ENCODE assay signal across 17 cellular contexts in the genomic region with DNA sequence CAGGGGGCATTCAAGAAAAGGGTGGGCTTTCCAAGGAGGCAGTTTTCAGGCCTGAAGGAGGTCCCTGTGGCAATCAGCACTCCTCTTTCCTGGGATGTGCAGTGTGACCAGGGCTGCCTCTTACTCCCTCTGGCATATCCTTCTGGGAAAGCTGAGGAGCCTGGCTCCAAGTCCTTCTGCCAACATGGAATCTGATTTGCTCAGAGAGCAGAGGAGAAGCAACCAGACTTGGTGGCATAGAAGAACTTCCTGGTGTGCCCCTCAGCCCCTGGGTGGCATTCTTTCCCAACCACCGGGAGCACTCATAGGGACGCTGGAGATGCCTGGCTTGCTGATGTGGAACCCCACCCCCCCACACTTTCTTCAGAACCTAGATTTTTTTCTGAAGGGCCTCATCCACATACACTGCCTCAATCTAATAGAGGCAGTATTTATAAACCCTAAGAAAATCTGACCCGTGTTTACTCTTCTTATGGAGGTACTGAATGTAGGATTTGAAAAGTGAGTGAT.
DNase-seq lines count a peak whose midpoint lies in the region; ATAC-seq and TF ChIP-seq lines count a peak whose summit lies in the region.
"Had no signal": no experiment of that assay in that cellular context is flagged by ENCODE, and none has a peak within 500 bp of the region (broad histone marks: within the 10 kb centered on the region; RNA-seq: fewer than 3 reads in every experiment).

No MANE protein-coding gene starts in this region.

- H3K18ac ChIP-seq in H9 (ENCODE audit: insufficient read length, low read depth, low read length), result no peak overlapping the region

- no peak overlapping the region for H2BK15ac ChIP-seq in H9 (ENCODE audit: low read depth, low read length)

- no peak overlapping the region for H3K4me2 ChIP-seq in H9 (ENCODE audit: insufficient read depth, insufficient read length, low read length)

- H3K4me1 Mint-ChIP-seq in CD8-positive, alpha-beta T cell (ENCODE audit: low read depth), result peaks cover 71% of the 10 kb centered on the region
- peaks cover 85% of the 10 kb centered on the region for H3K4me1 Mint-ChIP-seq in brain
- H3K4me1 Mint-ChIP-seq in naive thymus-derived CD4-positive, alpha-beta T cell, result peaks cover 41 to 80% (median 70%) of the 10 kb centered on the region in 7 donors
- H3K4me1 Mint-ChIP-seq in H9, result peaks cover 20 to 27% of the 10 kb centered on the region in 2 experiments

- H3K9ac ChIP-seq in H9 (ENCODE audit: extremely low read depth, insufficient read length, low read length), result no peak overlapping the region

- no peak overlapping the region for H4K91ac ChIP-seq in H9 (ENCODE audit: insufficient read length, low read depth, low read length)

- no peak overlapping the region for H3K14ac ChIP-seq in H9 (ENCODE audit: insufficient read depth, low read length)

- H3K79me2 ChIP-seq in ACC112 (ENCODE audit: control insufficient read depth, insufficient read depth, low read length, unreplicated experiment) (no peaks in the 10 kb centered on the region), H9 (ENCODE audit: insufficient read depth, low read length) (no peaks in the 10 kb centered on the region)

- CTCF ChIA-PET in CD8-positive, alpha-beta T cell (lab: Charles Lee), result interaction anchor here (1.0 to 11.7 kb wide), 4 partner anchors 14 to 328 kb away, joined by 3 to 115 read pairs (median 3); no protein-coding TSS in a partner anchor
- CTCF ChIA-PET in naive thymus-derived CD4-positive, alpha-beta T cell (lab: Charles Lee), result interaction anchor here (0.6 to 1.6 kb wide), 3 partner anchors 9 to 330 kb away, joined by 3 to 7 read pairs (median 5); no protein-coding TSS in a partner anchor

- H2AK5ac ChIP-seq in H9 (ENCODE audit: insufficient read length, low read length), result no peak overlapping the region

- no peak for TF ChIP-seq CTCF in CD8-positive, alpha-beta T cell (IDR thresholded peaks at IDR 0.05)
- no peak for TF ChIP-seq CTCF in brain (conservative IDR thresholded peaks at IDR 0.05)
- TF ChIP-seq CTCF in H9 (conservative IDR thresholded peaks at IDR 0.05), result no peak

- no peak overlapping the region for H3K4ac ChIP-seq in H9 (ENCODE audit: low read depth, low read length)

- H3K4me1 ChIP-seq in ACC112 (ENCODE audit: control insufficient read depth, insufficient read depth, low read length, unreplicated experiment), result peaks cover 10% of the 10 kb centered on the region
- peaks cover 40% of the 10 kb centered on the region for H3K4me1 ChIP-seq in CD8-positive, alpha-beta T cell (ENCODE audit: insufficient read depth, low read length)
- peaks cover 47 to 59% of the 10 kb centered on the region in 2 donors for H3K4me1 ChIP-seq in naive thymus-derived CD4-positive, alpha-beta T cell (ENCODE audit: control insufficient read depth in 2 of 2, insufficient read depth in 2 of 2, low read length in 2 of 2)
- H3K4me1 ChIP-seq in H9 (ENCODE audit: insufficient read depth, low read length), result peaks cover 4% of the 10 kb centered on the region; the same call in 1 of the 2 replicates

- H3K9me3 Mint-ChIP-seq in CD8-positive, alpha-beta T cell, result peaks cover 2% of the 10 kb centered on the region
- no peaks in the 10 kb centered on the region for H3K9me3 Mint-ChIP-seq in brain
- H3K9me3 Mint-ChIP-seq in naive thymus-derived CD4-positive, alpha-beta T cell, result peaks cover 0 to 3% (median 0%) of the 10 kb centered on the region in 11 donors
- H3K9me3 Mint-ChIP-seq in H9, result no peaks in the 10 kb centered on the region
- H3K9me3 Mint-ChIP-seq: activated B cell treated with CpG ODN at 0.5 μM for 24 hours had no signal

- no peak overlapping the region for H3K4me3 ChIP-seq in ACC112 (ENCODE audit: low read depth, low read length)
- no peak overlapping the region for H3K4me3 ChIP-seq in CD8-positive, alpha-beta T cell (ENCODE audit: low read depth, low read length)
- H3K4me3 ChIP-seq in naive thymus-derived CD4-positive, alpha-beta T cell (ENCODE audit: low read length), result no peak overlapping the region
- H3K4me3 ChIP-seq: lung, testis had no signal

- H4K8ac ChIP-seq in H9 (replicated peaks; ENCODE audit: insufficient read length, low read depth, low read length), result no peak overlapping the region

- no peaks in the 10 kb centered on the region for H3K79me1 ChIP-seq in H9 (ENCODE audit: insufficient read depth, low read depth, low read length, poor library complexity, severe bottlenecking)

- no peak for DNase-seq in CD8-positive, alpha-beta T cell
- DNase-seq in naive thymus-derived CD4-positive, alpha-beta T cell, result no peak
- DNase-seq in H9, result no peak
- DNase-seq: activated B cell treated with CpG ODN at 0.5 μM for 24 hours; activated T-cell treated with anti-CD3 and anti-CD28 coated beads, Interleukin-2, amount 50 U/mL, for 1 hour; HCEC 1CT; NCI-H1436; NK-92 treated with Interleukin-12 subunit alpha and Interleukin-12 subunit beta, amount 100 ng/mL, for 24 hours; retina; testis had no signal

- POLR2A ChIA-PET in CD8-positive, alpha-beta T cell (lab: Charles Lee), result interaction anchor here (1.4 kb wide), 1 partner anchor 50 kb away, joined by 4 read pairs; no protein-coding TSS in a partner anchor
- POLR2A ChIA-PET in naive thymus-derived CD4-positive, alpha-beta T cell (lab: Charles Lee), result no interaction called here

- WGBS in H9 (ENCODE audit: extremely low coverage, insufficient read length, low lambda C conversion rate), result no CpG with 5 or more reads among the region's 3 CpGs

- H4K5ac ChIP-seq in H9 (ENCODE audit: insufficient read length, low read depth, low read length), result no peak overlapping the region

- H3K27ac ChIP-seq in ACC112 (ENCODE audit: low read depth, low read length) (peak overlapping the region; percentile 42; the same call in 1 of the 2 replicates), H9 (ENCODE audit: insufficient read length, low read depth, low read length) (no peak overlapping the region)
- no peak overlapping the region for H3K27ac ChIP-seq in CD8-positive, alpha-beta T cell (ENCODE audit: low read depth, low read length)
- peak overlapping the region; percentile 59 for H3K27ac ChIP-seq in naive thymus-derived CD4-positive, alpha-beta T cell (ENCODE audit: low read depth, low read length)
- H3K27ac ChIP-seq: foreskin keratinocyte, RWPE1, testis had no signal

- H3T11ph ChIP-seq in H9 (ENCODE audit: low read length), result no peak overlapping the region

- no peak overlapping the region for H3K4me3 Mint-ChIP-seq in CD8-positive, alpha-beta T cell
- H3K4me3 Mint-ChIP-seq in brain (no peak overlapping the region), H9 (no peak overlapping the region)
- peak overlapping the region in 2 of 10 donors; percentile 6 to 63 for H3K4me3 Mint-ChIP-seq in naive thymus-derived CD4-positive, alpha-beta T cell
- H3K4me3 Mint-ChIP-seq: activated B cell treated with CpG ODN at 0.5 μM for 24 hours had no signal

- H3K56ac ChIP-seq in H9 (ENCODE audit: insufficient read length, low read depth, low read length), result no peak overlapping the region

- H3K9me3 ChIP-seq in CD8-positive, alpha-beta T cell (ENCODE audit: low read length), result no peaks in the 10 kb centered on the region
- H3K9me3 ChIP-seq in naive thymus-derived CD4-positive, alpha-beta T cell (ENCODE audit: control insufficient read depth in 2 of 3, low read length in 3 of 3), result no peaks in the 10 kb centered on the region
- H3K9me3 ChIP-seq in H9 (ENCODE audit: control insufficient read depth, low read depth, low read length), result no peaks in the 10 kb centered on the region
- H3K9me3 ChIP-seq: testis had no signal

- H2BK5ac ChIP-seq in H9 (ENCODE audit: insufficient read length, low read length), result no peak overlapping the region

- no peaks in the 10 kb centered on the region for H3K27me3 Mint-ChIP-seq in CD8-positive, alpha-beta T cell (ENCODE audit: low read depth)
- H3K27me3 Mint-ChIP-seq in brain, result peaks cover 3% of the 10 kb centered on the region
- no peaks in the 10 kb centered on the region for H3K27me3 Mint-ChIP-seq in naive thymus-derived CD4-positive, alpha-beta T cell
- no peaks in the 10 kb centered on the region for H3K27me3 Mint-ChIP-seq in H9 (ENCODE audit: low read depth)
- H3K27me3 Mint-ChIP-seq: activated B cell treated with CpG ODN at 0.5 μM for 24 hours had no signal

- no peak overlapping the region for H3K23ac ChIP-seq in H9 (ENCODE audit: insufficient read length, low read depth, low read length)

- no peak overlapping the region for H2AFZ ChIP-seq in ACC112 (ENCODE audit: low read length, unreplicated experiment)
- H2AFZ ChIP-seq in H9 (ENCODE audit: low read length), result no peak overlapping the region

- H3K36me3 Mint-ChIP-seq in CD8-positive, alpha-beta T cell, result peaks cover 69% of the 10 kb centered on the region
- H3K36me3 Mint-ChIP-seq in brain, result peaks cover 61% of the 10 kb centered on the region
- peaks cover 13 to 54% (median 30%) of the 10 kb centered on the region in 5 donors for H3K36me3 Mint-ChIP-seq in naive thymus-derived CD4-positive, alpha-beta T cell
- peaks cover 3 to 25% (median 6%) of the 10 kb centered on the region in 3 experiments; a peak in 6 of 7 replicates for H3K36me3 Mint-ChIP-seq in H9 (ENCODE audit: insufficient read depth in 1 of 3, low read depth in 3 of 3)

- no peaks in the 10 kb centered on the region for H4K20me1 ChIP-seq in H9 (ENCODE audit: control insufficient read depth, insufficient read depth, insufficient read length)

- intact Hi-C loops in CD8-positive, alpha-beta T cell (cut with DNase I, micrococcal nuclease), result loop anchor here (5.0 kb wide), 3 partner anchors 94 to 599 kb away; a partner anchor contains a TSS
- intact Hi-C loops in naive thymus-derived CD4-positive, alpha-beta T cell (cut with micrococcal nuclease), result loop anchor here in 1 of 2 donors (5.0 kb wide), 1 partner anchor 449 kb away; no protein-coding TSS in a partner anchor

- no peak overlapping the region for H2BK20ac ChIP-seq in H9 (ENCODE audit: low read depth, low read length, poor library complexity, severe bottlenecking)

- no peak overlapping the region for H2BK12ac ChIP-seq in H9 (ENCODE audit: insufficient read length, low read depth, low read length)

- peak overlapping the region; percentile 96 for H3K27ac Mint-ChIP-seq in CD8-positive, alpha-beta T cell
- H3K27ac Mint-ChIP-seq in brain (peak overlapping the region; percentile 87 to 97 (median 93)), H9 (no peak overlapping the region)
- H3K27ac Mint-ChIP-seq in naive thymus-derived CD4-positive, alpha-beta T cell, result peak overlapping the region; percentile 33 to 98 (median 93)
- H3K27ac Mint-ChIP-seq: activated B cell treated with CpG ODN at 0.5 μM for 24 hours had no signal

- H3K27me3 ChIP-seq in ACC112 (ENCODE audit: insufficient read depth, low read length) (no peaks in the 10 kb centered on the region), H9 (ENCODE audit: insufficient read depth, low read length) (no peaks in the 10 kb centered on the region)
- no peaks in the 10 kb centered on the region for H3K27me3 ChIP-seq in CD8-positive, alpha-beta T cell (ENCODE audit: insufficient read depth, low read length)
- no peaks in the 10 kb centered on the region for H3K27me3 ChIP-seq in naive thymus-derived CD4-positive, alpha-beta T cell (ENCODE audit: control insufficient read depth in 2 of 2, insufficient read depth in 2 of 2, low read length in 2 of 2)
- H3K27me3 ChIP-seq: foreskin keratinocyte, testis had no signal

- no peak for ATAC-seq in CD8-positive, alpha-beta T cell
- ATAC-seq in naive thymus-derived CD4-positive, alpha-beta T cell, result no peak
- ATAC-seq in GM21526 (IDR thresholded peaks at IDR 0.05; ENCODE audit: low FRiP score, unreplicated experiment) (no peak), GM21717 (IDR thresholded peaks at IDR 0.05; ENCODE audit: unreplicated experiment) (no peak)

- no peak overlapping the region for H2BK120ac ChIP-seq in H9 (ENCODE audit: low read depth, low read length, poor library complexity, severe bottlenecking)

- peaks cover 23% of the 10 kb centered on the region; the same call in 1 of the 2 replicates for H3K36me3 ChIP-seq in ACC112 (ENCODE audit: insufficient read depth, low read length)
- peaks cover 25% of the 10 kb centered on the region for H3K36me3 ChIP-seq in CD8-positive, alpha-beta T cell (ENCODE audit: insufficient read depth, low read length)
- H3K36me3 ChIP-seq in naive thymus-derived CD4-positive, alpha-beta T cell (ENCODE audit: control insufficient read depth in 2 of 3, insufficient read depth in 3 of 3, low read length in 3 of 3), result peaks cover 7 to 22% (median 14%) of the 10 kb centered on the region in 3 experiments

- no peaks in the 10 kb centered on the region for H3K23me2 ChIP-seq in H9 (ENCODE audit: insufficient read length, low read depth, low read length, poor library complexity, severe bottlenecking)

Comparison
In these comparisons a context has a peak if more than half of its experiments do, and no peak if none do; other contexts are left out.
1. H3K27ac ChIP-seq: peak in ACC112 (single experiment) and naive thymus-derived CD4-positive, alpha-beta T cell (single experiment); none in CD8-positive, alpha-beta T cell (single experiment) and H9 (single experiment).
2. H3K27ac Mint-ChIP-seq: peak in CD8-positive, alpha-beta T cell (single experiment), brain (5 of 5) and naive thymus-derived CD4-positive, alpha-beta T cell (9 of 9); none in H9 (0 of 3).